8 cellular contexts compared by ENCODE assay signal in genomic region chr2:237072067-237072931, GRCh38. TPM values are rescaled to one million over a fixed set of nuclear protein-coding genes. Genes with fewer than 3 reads are reported as not detected.
A peak's percentile ranks its signal among the peaks of the same experiment; 100 is the strongest.
DNase-seq lines count a peak whose midpoint lies in the region; ATAC-seq, FAIRE-seq and TF ChIP-seq lines count a peak whose summit lies in the region.

No MANE protein-coding gene starts in this region.

- H3K4me1 Mint-ChIP-seq in nephron = no peaks in the 10 kb centered on the region

- peak; percentile 86 for TF ChIP-seq CTCF in AG04449 (IDR thresholded peaks at IDR 0.05; ENCODE audit: insufficient read depth, low read length, missing control alignments)
- peak; percentile 94 to 97 (median 96) for TF ChIP-seq CTCF in nephron (IDR thresholded peaks at IDR 0.05; ENCODE audit: unreplicated experiment in 3 of 3)

- peak; percentile 56 for FAIRE-seq in GM12892 (lab: Jason Lieb, UNC)

- POLR2A ChIA-PET in AG04449 (lab: Yijun Ruan, JAX) = no interaction called here

- no peak for DNase-seq in AG04449 (ENCODE audit: low read depth, low spot score)
- peak; percentile 42 for DNase-seq in GM12892 (ENCODE audit: insufficient read length)
- peak; percentile 7 for DNase-seq in NCI-H345 treated with DMSO at 0.1 percent for 48 hours (lab: John Stamatoyannopoulos, UW; ENCODE audit: unreplicated experiment)
- peak; percentile 56 for DNase-seq in activated CD8-positive, alpha-beta memory T cell treated with anti-CD3 and anti-CD28 coated beads, Interleukin-2, amount 50 U/mL, for 24 hours (ENCODE audit: extremely low read depth)
- peak; percentile 76 for DNase-seq in stimulated activated naive CD8-positive, alpha-beta T cell treated with anti-CD3 and anti-CD28 coated beads, Interleukin-15, Interleukin-2, amounts not matched to agents 100 U/mL and 50 U/mL, for 24 hours

- ATAC-seq in esophagus mucosa (peak; percentile 73), HG03432 (IDR thresholded peaks at IDR 0.05; ENCODE audit: unreplicated experiment) (no peak)
- peak; percentile 43 for ATAC-seq in stimulated activated naive CD8-positive, alpha-beta T cell treated with anti-CD3 and anti-CD28 coated beads, Interleukin-15, Interleukin-2, amounts not matched to agents 100 U/mL and 50 U/mL, for 24 hours

- CTCF ChIA-PET in AG04449 (lab: Yijun Ruan, JAX) = interaction anchor here (0.8 to 14.7 kb wide), 16 partner anchors 7 to 1292 kb away, joined by 3 to 394 read pairs (median 5); partner anchors contain the start of genes ACKR3 and COPS8

- H3K9me3 Mint-ChIP-seq in nephron = no peaks in the 10 kb centered on the region

- no peak overlapping the region for H3K4me3 ChIP-seq in AG04449 (ENCODE audit: low read depth, low read length)

- H3K27me3 Mint-ChIP-seq in nephron (ENCODE audit: low read depth) = no peaks in the 10 kb centered on the region

- no peaks in the 10 kb centered on the region for H3K36me3 Mint-ChIP-seq in nephron (ENCODE audit: low read depth)

- no peak overlapping the region for H3K27ac Mint-ChIP-seq in nephron

- no peak overlapping the region for H3K4me3 Mint-ChIP-seq in nephron

- no peak for TF ChIP-seq POLR2A in GM12892 (IDR thresholded peaks at IDR 0.05; ENCODE audit: low read depth, low read length)

RNA-seq across cellular contexts. Expression of gene COPS8, which starts 13.4 kb away (rescaled TPM):
- polyA plus RNA-seq in GM12892 (2012; ENCODE audit: missing spikeins) = 48.5 TPM
- total RNA-seq in esophagus mucosa = 22.7 TPM
